Comparison of ENCODE assay signal across 27 cellular contexts in the genomic region with DNA sequence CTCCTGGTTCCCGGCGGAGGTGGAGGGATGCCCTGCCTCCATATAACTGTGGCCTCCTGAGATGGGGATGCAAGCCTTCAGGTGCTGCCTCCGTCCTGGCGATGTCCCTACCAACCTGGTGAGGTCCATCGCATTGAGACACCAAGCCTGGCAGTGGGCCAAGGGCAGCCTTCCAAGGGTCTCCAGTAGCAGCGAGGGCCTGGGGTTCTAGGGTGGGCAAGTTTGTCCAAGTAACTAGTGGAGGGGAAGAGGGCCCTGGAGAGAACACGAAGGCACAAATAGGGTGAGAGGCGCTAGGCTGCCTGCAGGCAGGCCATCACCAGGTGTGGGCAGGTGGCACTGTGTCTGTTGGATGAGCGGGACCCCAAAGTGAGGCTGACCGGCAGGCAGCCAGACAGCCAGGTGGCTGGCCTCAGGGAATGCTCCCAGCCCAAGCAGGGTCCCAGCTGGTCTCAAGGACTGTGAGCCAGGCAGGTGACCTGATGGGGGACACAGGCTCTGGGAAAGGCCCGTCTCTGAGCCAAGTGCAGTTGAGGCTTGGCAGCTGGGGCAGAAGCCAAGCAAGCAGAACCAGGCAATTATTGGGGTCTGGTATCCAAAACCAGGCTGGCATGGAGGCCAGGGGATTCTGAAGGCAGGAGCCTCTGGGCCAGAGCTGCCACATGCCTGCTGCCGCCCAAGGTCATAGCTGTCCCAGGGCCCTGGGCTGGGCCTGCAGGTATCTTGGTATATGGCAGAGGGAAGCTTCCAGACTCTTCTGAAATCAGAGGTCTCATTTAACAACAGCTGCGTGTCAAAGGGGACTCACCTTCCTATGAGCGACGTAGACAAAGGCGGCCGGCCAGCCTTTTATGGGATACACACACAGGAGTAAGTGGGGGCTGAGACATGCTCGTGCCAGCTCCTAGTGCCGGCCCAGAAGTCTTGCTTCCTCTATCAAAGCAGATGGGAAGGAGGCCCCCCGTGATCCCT. TPM values are rescaled to one million over a fixed set of nuclear protein-coding genes. Genes with fewer than 3 reads are reported as not detected.
DNase-seq lines count a peak whose midpoint lies in the region; ATAC-seq, FAIRE-seq and TF ChIP-seq lines count a peak whose summit lies in the region.
"Had no signal": no experiment of that assay in that cellular context is flagged by ENCODE, and none has a peak within 500 bp of the region (broad histone marks: within the 10 kb centered on the region; RNA-seq: fewer than 3 reads in every experiment).

No MANE protein-coding gene starts in this region.

- no peaks in the 10 kb centered on the region for H3K27me3 ChIP-seq in IMR-90 (ENCODE audit: control insufficient read depth, insufficient read depth, low read length)
- peaks cover 0 to 2% (median 0%) of the 10 kb centered on the region in 3 experiments for H3K27me3 ChIP-seq in neuronal stem cell (ENCODE audit: control insufficient read depth in 3 of 3, insufficient read depth in 3 of 3, low read depth in 1 of 3, low read length in 3 of 3)
- H3K27me3 ChIP-seq in thoracic aorta (replicated peaks; ENCODE audit: insufficient read depth), result no peaks in the 10 kb centered on the region
- H3K27me3 ChIP-seq in HepG2 (ENCODE audit: control insufficient read depth in 1 of 2, insufficient read depth in 2 of 2, low read length in 2 of 2), result peaks cover 14 to 45% of the 10 kb centered on the region in 2 experiments
- H3K27me3 ChIP-seq: suprapubic skin had no signal

- in situ Hi-C loops in IMR-90 (cut with MboI; ENCODE audit: low sequenced_read_pairs), result no loop called here
- in situ Hi-C loops in HepG2 (cut with HindIII; ENCODE audit: extremely low pct_ligation_motif_present, low pct_unique_long_range_greater_than_20kb), result no loop called here

- H3K27ac ChIP-seq in IMR-90 (ENCODE audit: insufficient read depth, low read length) (no peak overlapping the region), neuronal stem cell (replicated peaks; ENCODE audit: low read length) (no peak overlapping the region), thoracic aorta (peak overlapping the region; percentile 25 to 37), HepG2 (ENCODE audit: extremely low read length, insufficient read depth, low read length) (no peak overlapping the region)
- H3K27ac ChIP-seq: prostate gland, RWPE1, suprapubic skin had no signal

- no peak overlapping the region for H2BK5ac ChIP-seq in IMR-90 (ENCODE audit: low read depth, low read length, poor library complexity, severe bottlenecking)
- H2BK5ac ChIP-seq in neuronal stem cell (ENCODE audit: low read length), result peak overlapping the region; percentile 55

- H2BK20ac ChIP-seq in IMR-90 (ENCODE audit: low read depth, low read length), result no peak overlapping the region

- H4K5ac ChIP-seq in IMR-90 (ENCODE audit: low read depth, low read length), result no peak overlapping the region

- H3K9ac ChIP-seq in IMR-90 (ENCODE audit: low read depth, low read length), result no peak overlapping the region
- H3K9ac ChIP-seq in neuronal stem cell (ENCODE audit: low read depth, low read length, poor library complexity), result no peak overlapping the region
- no peak overlapping the region for H3K9ac ChIP-seq in HepG2 (ENCODE audit: insufficient read depth, low read depth, low read length)

- no peaks in the 10 kb centered on the region for H3K36me3 ChIP-seq in IMR-90 (ENCODE audit: control insufficient read depth, insufficient read depth, low read length)
- no peaks in the 10 kb centered on the region for H3K36me3 ChIP-seq in neuronal stem cell (replicated peaks in 1 of 2; ENCODE audit: control insufficient read depth in 2 of 2, insufficient read depth in 2 of 2, low read length in 2 of 2)
- peaks cover 18% of the 10 kb centered on the region for H3K36me3 ChIP-seq in thoracic aorta
- H3K36me3 ChIP-seq in HepG2 (replicated peaks in 1 of 2; ENCODE audit: control insufficient read depth in 1 of 2, insufficient read depth in 2 of 2, low read length in 2 of 2), result no peaks in the 10 kb centered on the region
- H3K36me3 ChIP-seq: prostate gland, suprapubic skin had no signal

- no peak overlapping the region for H3K4me3 Mint-ChIP-seq in dendritic cell treated with granulocyte-macrophage colony-stimulating factor and Interleukin-4, amounts not matched to agents 40 ng/mL and 50 ng/mL, for 4 days
- H3K4me3 Mint-ChIP-seq: activated naive CD8-positive, alpha-beta T cell treated with anti-CD3 and anti-CD28 coated beads for 36 hours; CD4-positive, CD25-positive, alpha-beta regulatory T cell; immature natural killer cell; neural crest cell; WTC11 had no signal

- H3K9me1 ChIP-seq in IMR-90 (ENCODE audit: insufficient read depth, low read length), result peaks cover 12% of the 10 kb centered on the region

- peak overlapping the region; percentile 40 for H2AK9ac ChIP-seq in IMR-90 (replicated peaks; ENCODE audit: low read depth, low read length, poor library complexity)

- H3K14ac ChIP-seq in IMR-90 (replicated peaks; ENCODE audit: low read depth, low read length) (no peak overlapping the region), neuronal stem cell (ENCODE audit: low read length) (peak overlapping the region; percentile 31)

- H3K27ac Mint-ChIP-seq in dendritic cell treated with granulocyte-macrophage colony-stimulating factor and Interleukin-4, amounts not matched to agents 40 ng/mL and 50 ng/mL, for 4 days, result peak overlapping the region; percentile 97
- H3K27ac Mint-ChIP-seq: activated naive CD8-positive, alpha-beta T cell treated with anti-CD3 and anti-CD28 coated beads for 36 hours; CD4-positive, CD25-positive, alpha-beta regulatory T cell; IgD-negative memory B cell; WTC11 had no signal

- no peaks in the 10 kb centered on the region for H3K27me3 Mint-ChIP-seq in dendritic cell treated with granulocyte-macrophage colony-stimulating factor and Interleukin-4, amounts not matched to agents 40 ng/mL and 50 ng/mL, for 4 days
- H3K27me3 Mint-ChIP-seq: activated naive CD8-positive, alpha-beta T cell treated with anti-CD3 and anti-CD28 coated beads for 36 hours; IgD-negative memory B cell had no signal

- BruUV-seq in IMR-90 (replicated peaks; lab: Mats Ljungman, UMichigan) (no TSS peak), HepG2 (replicated peaks; lab: Mats Ljungman, UMichigan) (no TSS peak)

- no peak overlapping the region for H2AK5ac ChIP-seq in IMR-90 (ENCODE audit: low read depth, low read length)
- H2AK5ac ChIP-seq in neuronal stem cell (ENCODE audit: low read depth, low read length), result peak overlapping the region; percentile 73

- dilution Hi-C loops in IMR-90 (cut with HindIII; ENCODE audit: low sequenced_read_pairs, unreplicated experiment), result no loop called here

- POLR2A ChIA-PET in IMR-90 (lab: Charles Lee; ENCODE audit: unreplicated experiment), result no interaction called here
- POLR2A ChIA-PET in HepG2 (lab: Yijun Ruan, JAX), result no interaction called here

- H4K91ac ChIP-seq in IMR-90 (ENCODE audit: insufficient read depth, low read depth, low read length), result no peak overlapping the region
- H4K91ac ChIP-seq in neuronal stem cell (ENCODE audit: low read depth, low read length, poor library complexity), result no peak overlapping the region

- FAIRE-seq in HepG2 (lab: Jason Lieb, UNC), result no peak
- FAIRE-seq: small intestine had no signal

- H2BK12ac ChIP-seq in neuronal stem cell (ENCODE audit: low read length), result no peak overlapping the region

- 96% methylated on average over 5 of the region's 20 CpGs; no CpG with 5 or more reads in 1 of the 2 experiments for WGBS in IMR-90 (ENCODE audit: extremely low coverage in 2 of 2, insufficient read length in 1 of 2), 2 experiments
- WGBS in neuronal stem cell (ENCODE audit: extremely low coverage in 2 of 2, insufficient read length in 2 of 2, insufficient replicate concordance in 1 of 2), 2 donors, result no CpG with 5 or more reads among the region's 20 CpGs
- WGBS in HepG2 (ENCODE audit: low lambda C conversion rate), result 64% methylated on average over 17 of the region's 20 CpGs

- H4K8ac ChIP-seq in IMR-90 (ENCODE audit: low read depth in 2 of 2, low read length in 2 of 2), result no peak overlapping the region
- H4K8ac ChIP-seq in neuronal stem cell (ENCODE audit: low read depth, low read length), result no peak overlapping the region

- H3K4me1 ChIP-seq in IMR-90 (ENCODE audit: control insufficient read depth, insufficient read depth, low read length) (peaks cover 12% of the 10 kb centered on the region), neuronal stem cell (ENCODE audit: control insufficient read depth in 2 of 2, insufficient read depth in 1 of 2, low read depth in 1 of 2, low read length in 2 of 2) (peaks cover 0 to 3% of the 10 kb centered on the region in 2 donors), thoracic aorta (ENCODE audit: control insufficient read depth in 1 of 2, low read depth in 2 of 2) (peaks cover 16 to 42% of the 10 kb centered on the region in 2 donors), HepG2 (ENCODE audit: insufficient read depth, low read length) (peaks cover 22% of the 10 kb centered on the region)

- TF ChIP-seq EP300 in HepG2 (IDR thresholded peaks at IDR 0.05; ENCODE audit: low read depth in 2 of 2, low read length in 2 of 2) (no peak), HepG2 (CRISPR knock-in tag; IDR thresholded peaks at IDR 0.05; ENCODE audit: borderline replicate concordance) (no peak)

- no peak for ATAC-seq in IMR-90 (ENCODE audit: low read depth)
- ATAC-seq in thoracic aorta (ENCODE audit: insufficient number of reproducible peaks, low FRiP score, low read depth), result no peak
- ATAC-seq in GM19397 (IDR thresholded peaks at IDR 0.05; ENCODE audit: unreplicated experiment), result no peak
- ATAC-seq in HepG2, result no peak
- no peak for ATAC-seq in omental fat pad (ENCODE audit: low FRiP score)
- ATAC-seq: WTC11 had no signal

- H3K4me1 Mint-ChIP-seq in dendritic cell treated with granulocyte-macrophage colony-stimulating factor and Interleukin-4, amounts not matched to agents 40 ng/mL and 50 ng/mL, for 4 days (ENCODE audit: low read depth), result peaks cover 82% of the 10 kb centered on the region
- H3K4me1 Mint-ChIP-seq: activated naive CD8-positive, alpha-beta T cell treated with anti-CD3 and anti-CD28 coated beads for 36 hours; CD4-positive, CD25-positive, alpha-beta regulatory T cell; immature natural killer cell had no signal

- no peaks in the 10 kb centered on the region for H3K9me3 ChIP-seq in IMR-90 (ENCODE audit: control insufficient read depth, insufficient read depth, low read length)
- H3K9me3 ChIP-seq in neuronal stem cell (replicated peaks in 1 of 2; ENCODE audit: control insufficient read depth in 2 of 2, insufficient read depth in 1 of 2, low read depth in 1 of 2, low read length in 2 of 2), result no peaks in the 10 kb centered on the region
- no peaks in the 10 kb centered on the region for H3K9me3 ChIP-seq in thoracic aorta
- no peaks in the 10 kb centered on the region for H3K9me3 ChIP-seq in HepG2 (ENCODE audit: low read length)
- H3K9me3 ChIP-seq: prostate gland, suprapubic skin had no signal

- H3K4me2 ChIP-seq in IMR-90 (ENCODE audit: low read depth, low read length) (no peak overlapping the region), neuronal stem cell (ENCODE audit: insufficient read depth, low read length, poor library complexity, severe bottlenecking) (no peak overlapping the region), HepG2 (ENCODE audit: low read depth, low read length) (no peak overlapping the region)

- no peak overlapping the region for H2BK15ac ChIP-seq in IMR-90 (ENCODE audit: low read depth, low read length)
- no peak overlapping the region for H2BK15ac ChIP-seq in neuronal stem cell (ENCODE audit: low read length)

- H3K4me3 ChIP-seq in IMR-90 (ENCODE audit: insufficient read depth, low read depth, low read length) (no peak overlapping the region), neuronal stem cell (ENCODE audit: low read length in 2 of 2) (no peak overlapping the region), thoracic aorta (no peak overlapping the region), HepG2 (replicated peaks in 1 of 3; ENCODE audit: insufficient read depth in 1 of 3, low read depth in 2 of 3, low read length in 3 of 3) (no peak overlapping the region)
- H3K4me3 ChIP-seq: prostate gland, suprapubic skin had no signal

- no peaks in the 10 kb centered on the region for H3K9me3 Mint-ChIP-seq in dendritic cell treated with granulocyte-macrophage colony-stimulating factor and Interleukin-4, amounts not matched to agents 40 ng/mL and 50 ng/mL, for 4 days
- H3K9me3 Mint-ChIP-seq: activated naive CD8-positive, alpha-beta T cell treated with anti-CD3 and anti-CD28 coated beads for 36 hours; CD4-positive, CD25-positive, alpha-beta regulatory T cell; immature natural killer cell; neural crest cell had no signal

- intact Hi-C loops in IMR-90 (cut with micrococcal nuclease), result no loop called here
- intact Hi-C loops in dendritic cell treated with granulocyte-macrophage colony-stimulating factor and Interleukin-4, amounts not matched to agents 40 ng/mL and 50 ng/mL, for 4 days (cut with micrococcal nuclease), result no loop called here
- intact Hi-C loops in HepG2 (cut with micrococcal nuclease; ENCODE audit: unreplicated experiment), result no loop called here

- H3K79me1 ChIP-seq in IMR-90 (ENCODE audit: low read depth in 1 of 2, low read length in 2 of 2) (peaks cover 0 to 4% of the 10 kb centered on the region in 2 experiments; a peak in 1 of 4 replicates), neuronal stem cell (ENCODE audit: low read depth, low read length) (no peaks in the 10 kb centered on the region)

- no peak for TF ChIP-seq POLR2A in IMR-90 (IDR thresholded peaks at IDR 0.05; ENCODE audit: low read depth, low read length)
- TF ChIP-seq POLR2A in HepG2 (IDR thresholded peaks at IDR 0.05; ENCODE audit: insufficient read depth in 1 of 2, low read depth in 2 of 2, low read length in 2 of 2), result no peak

- H3K4ac ChIP-seq in IMR-90 (ENCODE audit: low read depth, low read length), result no peak overlapping the region
- no peak overlapping the region for H3K4ac ChIP-seq in neuronal stem cell (ENCODE audit: low read length)

- no peaks in the 10 kb centered on the region for H4K20me1 ChIP-seq in IMR-90 (ENCODE audit: insufficient read depth, low read length)
- H4K20me1 ChIP-seq in HepG2 (ENCODE audit: insufficient read depth, low read length), result no peaks in the 10 kb centered on the region

- CTCF ChIA-PET in IMR-90 (lab: Yijun Ruan, JAX), result no interaction called here
- CTCF ChIA-PET in HepG2 (lab: Yijun Ruan, JAX; ENCODE audit: low intra/inter-chr PET ratio, low total read pairs), result no interaction called here

- H2BK120ac ChIP-seq in IMR-90 (ENCODE audit: low read depth, low read length) (no peak overlapping the region), neuronal stem cell (ENCODE audit: low read depth, low read length) (no peak overlapping the region)

- TF ChIP-seq CTCF in IMR-90 (conservative IDR thresholded peaks at IDR 0.05; ENCODE audit: low read depth, low read length), result no peak
- TF ChIP-seq CTCF in thoracic aorta (IDR thresholded peaks at IDR 0.05), result no peak
- TF ChIP-seq CTCF in HepG2 (CRISPR knock-in tag; IDR thresholded peaks at IDR 0.05), result no peak
- TF ChIP-seq CTCF in omental fat pad (IDR thresholded peaks at IDR 0.05), result no peak

- H2AFZ ChIP-seq in IMR-90 (replicated peaks; ENCODE audit: low read length, poor library complexity) (peak overlapping the region; percentile 54), neuronal stem cell (ENCODE audit: low read length) (no peak overlapping the region), HepG2 (ENCODE audit: low read length) (no peak overlapping the region)

- DNase-seq in IMR-90 (no peak), neuronal stem cell (ENCODE audit: low spot score) (no peak), thoracic aorta (ENCODE audit: low spot score) (no peak), HepG2 (ENCODE audit: low spot score) (no peak), omental fat pad (ENCODE audit: low spot score) (no peak)
- DNase-seq: activated CD4-positive, alpha-beta T cell treated with anti-CD3 and anti-CD28 coated beads, Interleukin-2, amount 50 U/mL, for 4 hours; activated naive CD8-positive, alpha-beta T cell treated with anti-CD3 and anti-CD28 coated beads for 36 hours; CD4-positive, CD25-positive, alpha-beta regulatory T cell; cerebellar nuclear complex; erythroblast; foreskin fibroblast; hippocampal formation; immature natural killer cell; NCI-H1105 treated with DMSO at 0.1 percent for 48 hours; NCI-H2029 treated with DMSO at 0.1 percent for 48 hours; NCI-H345; small intestine; stimulated activated CD4-positive, alpha-beta T cell treated with anti-CD3 and anti-CD28 coated beads, Interleukin-2, amount 100 ng/mL, for 24 hours; T-helper 9 cell had no signal

- H3K18ac ChIP-seq in IMR-90 (ENCODE audit: low read depth, low read length), result no peak overlapping the region
- H3K18ac ChIP-seq in neuronal stem cell (ENCODE audit: low read length), result peak overlapping the region; percentile 73

- no peaks in the 10 kb centered on the region for H3K79me2 ChIP-seq in HepG2 (ENCODE audit: insufficient read depth, low read length)

- peaks cover 99% of the 10 kb centered on the region for H3K36me3 Mint-ChIP-seq in dendritic cell treated with granulocyte-macrophage colony-stimulating factor and Interleukin-4, amounts not matched to agents 40 ng/mL and 50 ng/mL, for 4 days (ENCODE audit: low read depth)
- H3K36me3 Mint-ChIP-seq: activated naive CD8-positive, alpha-beta T cell treated with anti-CD3 and anti-CD28 coated beads for 36 hours; CD4-positive, CD25-positive, alpha-beta regulatory T cell; WTC11 had no signal

- H3K23ac ChIP-seq in IMR-90 (ENCODE audit: low read depth, low read length), result no peak overlapping the region
- no peak overlapping the region for H3K23ac ChIP-seq in neuronal stem cell (ENCODE audit: low read depth, low read length, poor library complexity)

- TF ChIP-seq RAD21 in IMR-90 (IDR thresholded peaks at IDR 0.05; ENCODE audit: low read length) (no peak), HepG2 (CRISPR knock-in tag; IDR thresholded peaks at IDR 0.05) (no peak)

- H3K56ac ChIP-seq in IMR-90 (ENCODE audit: extremely low read depth, insufficient read depth, low read length), result no peak overlapping the region

RNA-seq across cellular contexts. Expression of gene RAMP1, which starts 23.4 kb away (rescaled TPM):
- total RNA-seq in IMR-90 (2012; rRNA removed) (15.8 and 19.2 TPM in 2 replicates), thoracic aorta (100 to 1,000 TPM; 246 to 525 TPM), HepG2 (2016; rRNA removed; fragmentation: Illumina TruSeq; extraction: Trizol) (0.29 TPM in 1 of 2 replicates, not detected in the other), omental fat pad (10 to 100 TPM in 3 of 4 donors, 1 to 10 TPM in 1; 1.3 to 50.8 (median 31.5) TPM)
- polyA plus RNA-seq in IMR-90 (2012; rRNA removed) (77.1 and 100.0 TPM in 2 replicates), HepG2 (2011; rRNA removed) (0.61 and 1.9 TPM in 2 replicates)
- 75.6 and 199 TPM in 2 replicates for polyA plus RNA-seq in IMR-90 (2012; cell fraction: cytosol; rRNA removed)
- polyA plus RNA-seq in IMR-90 (2012; cell fraction: nucleus; rRNA removed; ENCODE audit: low replicate concordance), result 18.0 and 50.4 TPM in 2 replicates
- polyA plus RNA-seq in neuronal stem cell (2013, experiment 1 of 2), result 0.04 TPM
- polyA plus RNA-seq in neuronal stem cell (2013, experiment 2 of 2), result 0.07 TPM
- total RNA-seq in HepG2 (2016; cell fraction: cytosol; rRNA removed; fragmentation: Illumina TruSeq; extraction: Trizol; ENCODE audit: low read depth), result not detected in 2 replicates
- total RNA-seq in HepG2 (2016; cell fraction: insoluble cytoplasmic fraction; rRNA removed; fragmentation: Illumina TruSeq; extraction: Trizol), result 0.17 TPM in 1 of 2 replicates, not detected in the other
- 0.19 TPM in 1 of 2 replicates, not detected in the other for total RNA-seq in HepG2 (2016; cell fraction: membrane; rRNA removed; fragmentation: Illumina TruSeq; extraction: Trizol)
- total RNA-seq in HepG2 (2016; cell fraction: nucleus; rRNA removed; fragmentation: Illumina TruSeq; extraction: Trizol), result not detected in 2 replicates
- polyA plus RNA-seq in HepG2 (2011; cell fraction: cytosol; rRNA removed), result 0.83 and 1.1 TPM in 2 replicates
- 0.68 and 1.2 TPM in 2 replicates for polyA plus RNA-seq in HepG2 (2011; cell fraction: nucleus; rRNA removed)
- polyA plus RNA-seq in HepG2 (2012), result 0.19 and 1.2 TPM in 2 replicates
- 0.24 TPM in 1 of 2 replicates, not detected in the other for polyA plus RNA-seq in HepG2 (2016; cell fraction: cytosol; fragmentation: Illumina TruSeq; extraction: Trizol; ENCODE audit: low read depth)
- not detected in 2 replicates for polyA plus RNA-seq in HepG2 (2016; cell fraction: insoluble cytoplasmic fraction; fragmentation: Illumina TruSeq; extraction: Trizol; ENCODE audit: low read depth)
- polyA plus RNA-seq in HepG2 (2016; cell fraction: membrane; fragmentation: Illumina TruSeq; extraction: Trizol; ENCODE audit: low read depth), result not detected in 2 replicates
- 0.85 and 1.1 TPM in 2 replicates for polyA plus RNA-seq in HepG2 (2016; cell fraction: nucleus; fragmentation: Illumina TruSeq; extraction: Trizol; ENCODE audit: insufficient read depth, low read depth)
- not detected in 2 replicates for polyA minus RNA-seq in HepG2 (2011; rRNA and poly(A)+ RNA removed; ENCODE audit: low replicate concordance)
- polyA minus RNA-seq in HepG2 (2011; cell fraction: cytosol; rRNA and poly(A)+ RNA removed), result not detected in 2 replicates
- polyA minus RNA-seq in HepG2 (2011; cell fraction: nucleus; rRNA and poly(A)+ RNA removed), result not detected in 2 replicates
- total RNA-seq: CD4-positive, CD25-positive, alpha-beta regulatory T cell had no signal
- polyA plus RNA-seq: IgD-negative memory B cell had no signal

Comparison
In these comparisons a context has a peak if more than half of its experiments do, and no peak if none do; other contexts are left out.
1. H3K27ac ChIP-seq: peak in thoracic aorta (2 of 2); none in IMR-90 (single experiment), neuronal stem cell (single experiment) and HepG2 (single experiment).
2. RNA of gene RAMP1, which starts 23.4 kb away (total RNA-seq): 246 to 525 TPM in thoracic aorta; 1.3 to 50.8 TPM in omental fat pad, 15.8 to 19.2 TPM in IMR-90 and 0.17 to 0.29 TPM in HepG2; every median in the first group is over 4 times any median in the second.